ENCODE assay signal across 33 cellular contexts in genomic region chr9:84394036-84394435, GRCh38. TPM values are rescaled to one million over a fixed set of nuclear protein-coding genes. Genes with fewer than 3 reads are reported as not detected.
"Had no signal": no experiment of that assay in that cellular context is flagged by ENCODE, and none has a peak within 500 bp of the region (broad histone marks: within the 10 kb centered on the region; RNA-seq: fewer than 3 reads in every experiment).

No MANE protein-coding gene starts in this region.

- H3K27me3 Mint-ChIP-seq: stimulated activated naive CD8-positive, alpha-beta T cell treated with anti-CD3 and anti-CD28 coated beads, Interleukin-15, amount 100 ng/mL, for 72 hours had no signal

- DNase-seq: activated CD4-positive, alpha-beta T cell treated with anti-CD3 and anti-CD28 coated beads for 48 hours; activated CD4-positive, alpha-beta T cell treated with anti-CD3 and anti-CD28 coated beads, Interleukin-2, amount 50 U/mL, for 48 hours; activated CD8-positive, alpha-beta memory T cell treated with anti-CD3 and anti-CD28 coated beads for 24 hours; activated effector memory CD4-positive, alpha-beta T cell treated with Interleukin-2 at 50 U/mL for 16 hours; activated naive CD4-positive, alpha-beta T cell treated with anti-CD3 and anti-CD28 coated beads for 36 hours; activated naive CD8-positive, alpha-beta T cell treated with anti-CD3 and anti-CD28 coated beads for 36 hours; adrenal gland; aorta; body of pancreas; cerebellar nuclear complex; colonic mucosa; effector CD8-positive, alpha-beta T cell; esophagus squamous epithelium; foreskin melanocyte; mesendoderm; natural killer cell; stimulated activated CD4-positive, alpha-beta T cell treated with anti-CD3 and anti-CD28 coated beads, Interleukin-1b, Interleukin-23, amount 100 ng/mL, for 48 hours; stimulated activated CD4-positive, alpha-beta T cell treated with anti-CD3 and anti-CD28 coated beads, Interleukin-4, amount 100 ng/mL, for 4 hours; stimulated activated CD8-positive, alpha-beta memory T cell treated with anti-CD3 and anti-CD28 coated beads, Interleukin-4, amount 100 ng/mL, for 48 hours; stimulated activated naive CD8-positive, alpha-beta T cell treated with anti-CD3 and anti-CD28 coated beads, Interleukin-15, amount 100 ng/mL, for 72 hours; substantia nigra; WERI-Rb-1 had no signal

- H3K36me3 Mint-ChIP-seq: activated naive CD8-positive, alpha-beta T cell treated with anti-CD3 and anti-CD28 coated beads for 36 hours; natural killer cell; neural progenitor cell; stimulated activated memory B cell treated with anti-CD40 and anti-IgM and Interleukin-4, amounts not matched to agents 10 μg/mL and 1 μg/mL and 100 μg/mL, for 72 hours had no signal

- H3K27me3 ChIP-seq: body of pancreas, cardiac muscle cell, colonic mucosa, neural progenitor cell, right atrium auricular region, upper lobe of left lung had no signal

- ATAC-seq: body of pancreas; left lung; natural killer cell; stimulated activated memory B cell treated with anti-CD40 and anti-IgM and Interleukin-4, amounts not matched to agents 10 μg/mL and 1 μg/mL and 100 μg/mL, for 72 hours; stimulated activated naive CD8-positive, alpha-beta T cell treated with anti-CD3 and anti-CD28 coated beads, Interleukin-15, amount 100 ng/mL, for 72 hours had no signal

- H2AFZ ChIP-seq: neural progenitor cell had no signal

- H3K9me3 Mint-ChIP-seq: activated naive CD4-positive, alpha-beta T cell treated with anti-CD3 and anti-CD28 coated beads for 36 hours; activated naive CD8-positive, alpha-beta T cell treated with anti-CD3 and anti-CD28 coated beads for 36 hours; natural killer cell; neural progenitor cell; stimulated activated memory B cell treated with anti-CD40 and anti-IgM and Interleukin-4, amounts not matched to agents 10 μg/mL and 1 μg/mL and 100 μg/mL, for 72 hours; stimulated activated naive CD8-positive, alpha-beta T cell treated with anti-CD3 and anti-CD28 coated beads, Interleukin-15, amount 100 ng/mL, for 72 hours had no signal

- H3K4me3 ChIP-seq: adrenal gland, body of pancreas, cardiac muscle cell, colonic mucosa, esophagus squamous epithelium, left lung, lung, neural progenitor cell, right atrium auricular region, smooth muscle cell, upper lobe of left lung had no signal

- H3K27ac ChIP-seq: adrenal gland, body of pancreas, cardiac muscle cell, colonic mucosa, epithelial cell of prostate, esophagus squamous epithelium, neural progenitor cell, right atrium auricular region, upper lobe of left lung, WERI-Rb-1 had no signal

- H3K9me3 ChIP-seq: adrenal gland, body of pancreas, colonic mucosa, esophagus squamous epithelium, left lung, right atrium auricular region, upper lobe of left lung had no signal

- H3K4me2 ChIP-seq: neural progenitor cell, smooth muscle cell had no signal

- H3K4me3 Mint-ChIP-seq: activated naive CD4-positive, alpha-beta T cell treated with anti-CD3 and anti-CD28 coated beads for 36 hours; activated naive CD8-positive, alpha-beta T cell treated with anti-CD3 and anti-CD28 coated beads for 36 hours; natural killer cell; neural progenitor cell; stimulated activated memory B cell treated with anti-CD40 and anti-IgM and Interleukin-4, amounts not matched to agents 10 μg/mL and 1 μg/mL and 100 μg/mL, for 72 hours; stimulated activated naive CD8-positive, alpha-beta T cell treated with anti-CD3 and anti-CD28 coated beads, Interleukin-15, amount 100 ng/mL, for 72 hours had no signal

- H3K9ac ChIP-seq: neural progenitor cell had no signal

- H3K4me1 ChIP-seq: adrenal gland, body of pancreas, colonic mucosa, neural progenitor cell, right atrium auricular region had no signal

- H3K27ac Mint-ChIP-seq: activated naive CD4-positive, alpha-beta T cell treated with anti-CD3 and anti-CD28 coated beads for 36 hours; activated naive CD8-positive, alpha-beta T cell treated with anti-CD3 and anti-CD28 coated beads for 36 hours; natural killer cell; neural progenitor cell; stimulated activated memory B cell treated with anti-CD40 and anti-IgM and Interleukin-4, amounts not matched to agents 10 μg/mL and 1 μg/mL and 100 μg/mL, for 72 hours; stimulated activated naive CD8-positive, alpha-beta T cell treated with anti-CD3 and anti-CD28 coated beads, Interleukin-15, amount 100 ng/mL, for 72 hours had no signal

- H3K36me3 ChIP-seq: adrenal gland, cardiac muscle cell, colonic mucosa, esophagus squamous epithelium, left lung, neural progenitor cell, right atrium auricular region, upper lobe of left lung, WERI-Rb-1 had no signal

- H3K4me1 Mint-ChIP-seq: activated naive CD8-positive, alpha-beta T cell treated with anti-CD3 and anti-CD28 coated beads for 36 hours; stimulated activated memory B cell treated with anti-CD40 and anti-IgM and Interleukin-4, amounts not matched to agents 10 μg/mL and 1 μg/mL and 100 μg/mL, for 72 hours; stimulated activated naive CD8-positive, alpha-beta T cell treated with anti-CD3 and anti-CD28 coated beads, Interleukin-15, amount 100 ng/mL, for 72 hours had no signal

RNA-seq across cellular contexts. Expression of gene SLC28A3, which starts 53.5 kb away (rescaled TPM):
- total RNA-seq: adrenal gland, dermis microvascular lymphatic vessel endothelial cell, pulmonary artery endothelial cell had no signal
- polyA plus RNA-seq: aorta had no signal
